ENCODE assay signal across 12 cellular contexts in genomic region chr18:46253498-46253897, GRCh38.
DNase-seq lines count a peak whose midpoint lies in the region; ATAC-seq and TF ChIP-seq lines count a peak whose summit lies in the region.
"Had no signal": no experiment of that assay in that cellular context is flagged by ENCODE, and none has a peak within 500 bp of the region (broad histone marks: within the 10 kb centered on the region; RNA-seq: fewer than 3 reads in every experiment).

No MANE protein-coding gene starts in this region.

- H3K4me3 Mint-ChIP-seq in activated T-cell treated with anti-CD3 and anti-CD28 coated beads, Interleukin-2, amount 50 U/mL, for 24 hours: no peak overlapping the region
- no peak overlapping the region for H3K4me3 Mint-ChIP-seq in activated naive CD8-positive, alpha-beta T cell treated with anti-CD3 and anti-CD28 coated beads, Interleukin-2, amount 10 ng/mL, durations not matched to agents 7 days and 5 days
- H3K4me3 Mint-ChIP-seq: type B pancreatic cell had no signal

- peaks cover 74% of the 10 kb centered on the region for H3K36me3 Mint-ChIP-seq in activated T-cell treated with anti-CD3 and anti-CD28 coated beads, Interleukin-2, amount 50 U/mL, for 24 hours (ENCODE audit: low read depth)
- peaks cover 55% of the 10 kb centered on the region for H3K36me3 Mint-ChIP-seq in activated naive CD8-positive, alpha-beta T cell treated with anti-CD3 and anti-CD28 coated beads, Interleukin-2, amount 10 ng/mL, durations not matched to agents 7 days and 5 days

- peak overlapping the region; percentile 11 for H3K27ac ChIP-seq in foreskin keratinocyte

- peak overlapping the region; percentile 74 for H3K27ac Mint-ChIP-seq in activated T-cell treated with anti-CD3 and anti-CD28 coated beads, Interleukin-2, amount 50 U/mL, for 24 hours
- H3K27ac Mint-ChIP-seq in activated naive CD8-positive, alpha-beta T cell treated with anti-CD3 and anti-CD28 coated beads, Interleukin-2, amount 10 ng/mL, durations not matched to agents 7 days and 5 days: peak overlapping the region; percentile 36
- H3K27ac Mint-ChIP-seq: type B pancreatic cell had no signal

- no peak for ATAC-seq in activated naive CD8-positive, alpha-beta T cell treated with anti-CD3 and anti-CD28 coated beads, Interleukin-2, amount 10 ng/mL, durations not matched to agents 7 days and 5 days (ENCODE audit: low read depth)
- ATAC-seq in foreskin keratinocyte: no peak
- no peak for ATAC-seq in GM21576 (IDR thresholded peaks at IDR 0.05; ENCODE audit: unreplicated experiment)

- H3K9me3 Mint-ChIP-seq in activated T-cell treated with anti-CD3 and anti-CD28 coated beads, Interleukin-2, amount 50 U/mL, for 24 hours: no peaks in the 10 kb centered on the region
- no peaks in the 10 kb centered on the region for H3K9me3 Mint-ChIP-seq in activated naive CD8-positive, alpha-beta T cell treated with anti-CD3 and anti-CD28 coated beads, Interleukin-2, amount 10 ng/mL, durations not matched to agents 7 days and 5 days
- H3K9me3 Mint-ChIP-seq: type B pancreatic cell had no signal

- DNase-seq in activated T-cell treated with anti-CD3 and anti-CD28 coated beads, Interleukin-2, amount 50 U/mL, for 24 hours: no peak
- DNase-seq in activated T-cell treated with anti-CD3 and anti-CD28 coated beads, Interleukin-2, amount 50 U/mL, for 1 hour: no peak
- DNase-seq in activated naive CD8-positive, alpha-beta T cell treated with anti-CD3 and anti-CD28 coated beads, Interleukin-2, amount 10 ng/mL, durations not matched to agents 7 days and 5 days: no peak
- DNase-seq in foreskin keratinocyte: peak in 1 of 2 donors; percentile 45
- DNase-seq in stromal cell of bone marrow (ENCODE audit: low read depth): peak; percentile 9
- DNase-seq in central memory CD4-positive, alpha-beta T cell: no peak
- no peak for DNase-seq in HK-2 (ENCODE audit: unreplicated experiment)
- DNase-seq: activated effector memory CD4-positive, alpha-beta T cell treated with Interleukin-2 at 50 U/mL for 16 hours; dermis blood vessel endothelial cell; MV-4-11 had no signal

- peaks cover 33% of the 10 kb centered on the region for H3K4me1 ChIP-seq in foreskin keratinocyte

- POLR2A ChIA-PET in activated naive CD8-positive, alpha-beta T cell treated with anti-CD3 and anti-CD28 coated beads, Interleukin-2, amount 10 ng/mL, durations not matched to agents 7 days and 5 days (lab: Charles Lee): interaction anchor here (1.0 kb wide), 1 partner anchor 80 kb away, joined by 4 read pairs; a partner anchor contains a TSS

- peaks cover 66% of the 10 kb centered on the region for H3K4me1 Mint-ChIP-seq in activated T-cell treated with anti-CD3 and anti-CD28 coated beads, Interleukin-2, amount 50 U/mL, for 24 hours (ENCODE audit: low read depth)
- H3K4me1 Mint-ChIP-seq in activated naive CD8-positive, alpha-beta T cell treated with anti-CD3 and anti-CD28 coated beads, Interleukin-2, amount 10 ng/mL, durations not matched to agents 7 days and 5 days: peaks cover 44% of the 10 kb centered on the region

- no peaks in the 10 kb centered on the region for H3K27me3 Mint-ChIP-seq in activated T-cell treated with anti-CD3 and anti-CD28 coated beads, Interleukin-2, amount 50 U/mL, for 24 hours
- no peaks in the 10 kb centered on the region for H3K27me3 Mint-ChIP-seq in activated naive CD8-positive, alpha-beta T cell treated with anti-CD3 and anti-CD28 coated beads, Interleukin-2, amount 10 ng/mL, durations not matched to agents 7 days and 5 days
- H3K27me3 Mint-ChIP-seq: type B pancreatic cell had no signal

- TF ChIP-seq CTCF in foreskin keratinocyte (conservative IDR thresholded peaks at IDR 0.05): no peak

- H3K27me3 ChIP-seq in foreskin keratinocyte: no peaks in the 10 kb centered on the region
